8 cellular contexts compared by ENCODE assay signal in genomic region chr19:10390652-10391286, GRCh38. TPM values are rescaled to one million over a fixed set of nuclear protein-coding genes. Genes with fewer than 3 reads are reported as not detected.
DNase-seq lines count a peak whose midpoint lies in the region; ATAC-seq, FAIRE-seq and TF ChIP-seq lines count a peak whose summit lies in the region.

No MANE protein-coding gene starts in this region.

- H2AFZ ChIP-seq in H9 (ENCODE audit: low read length) (no peak overlapping the region), endothelial cell of umbilical vein (ENCODE audit: low read depth, low read length) (no peak overlapping the region)

- H3K18ac ChIP-seq in H9 (ENCODE audit: insufficient read length, low read depth, low read length) = no peak overlapping the region

- no peak overlapping the region for H2BK15ac ChIP-seq in H9 (ENCODE audit: low read depth, low read length)

- no peak overlapping the region for H2BK20ac ChIP-seq in H9 (ENCODE audit: low read depth, low read length, poor library complexity, severe bottlenecking)

- TF ChIP-seq POLR2A in endothelial cell of umbilical vein (IDR thresholded peaks at IDR 0.05; ENCODE audit: low read depth, low read length) = no peak
- no peak for TF ChIP-seq POLR2A in testis (IDR thresholded peaks at IDR 0.05)

- TF ChIP-seq CTCF in BE2C (IDR thresholded peaks at IDR 0.05; ENCODE audit: low read depth, low read length) (peak; percentile 95), H9 (conservative IDR thresholded peaks at IDR 0.05) (peak; percentile 87), endothelial cell of umbilical vein (IDR thresholded peaks at IDR 0.05; ENCODE audit: extremely low read depth in 1 of 2, insufficient read depth in 1 of 2, low read depth in 1 of 2, low read length in 2 of 2) (peak; percentile 77 to 87), testis (IDR thresholded peaks at IDR 0.05) (peak; percentile 60 to 82 (median 78))

- H3K36me3 ChIP-seq in BE2C = peaks cover 44% of the 10 kb centered on the region
- H3K36me3 ChIP-seq in endothelial cell of umbilical vein (ENCODE audit: control insufficient read depth in 2 of 2, extremely low read depth in 1 of 2, insufficient read depth in 2 of 2, low read length in 2 of 2) = peaks cover 8 to 35% of the 10 kb centered on the region in 2 experiments
- peaks cover 0 to 45% (median 3%) of the 10 kb centered on the region in 3 experiments for H3K36me3 ChIP-seq in naive thymus-derived CD4-positive, alpha-beta T cell (ENCODE audit: control insufficient read depth in 2 of 3, insufficient read depth in 3 of 3, low read length in 3 of 3)
- H3K36me3 ChIP-seq in testis (ENCODE audit: low read depth, missing control alignments) = no peaks in the 10 kb centered on the region

- BruUV-seq in endothelial cell of umbilical vein (replicated peaks; lab: Mats Ljungman, UMichigan) = no TSS peak

- FAIRE-seq in endothelial cell of umbilical vein (lab: Jason Lieb, UNC) = no peak

- no peaks in the 10 kb centered on the region for H3K9me1 ChIP-seq in endothelial cell of umbilical vein (replicated peaks; ENCODE audit: control insufficient read depth, extremely low read depth, insufficient read depth, low read length)

- H2BK5ac ChIP-seq in H9 (ENCODE audit: insufficient read length, low read length) = no peak overlapping the region

- H3K23me2 ChIP-seq in H9 (ENCODE audit: insufficient read length, low read depth, low read length, poor library complexity, severe bottlenecking) = peaks cover 3% of the 10 kb centered on the region

- H2AK5ac ChIP-seq in H9 (ENCODE audit: insufficient read length, low read length) = no peak overlapping the region

- peak; percentile 77 for ATAC-seq in naive thymus-derived CD4-positive, alpha-beta T cell

- H3K4ac ChIP-seq in H9 (ENCODE audit: low read depth, low read length) = no peak overlapping the region

- H3K79me1 ChIP-seq in H9 (ENCODE audit: insufficient read depth, low read depth, low read length, poor library complexity, severe bottlenecking) = no peaks in the 10 kb centered on the region

- no peak overlapping the region for H4K5ac ChIP-seq in H9 (ENCODE audit: insufficient read length, low read depth, low read length)

- POLR2A ChIA-PET in endothelial cell of umbilical vein (lab: Charles Lee) = interaction anchor here (1.0 kb wide), 1 partner anchor 121 kb away, joined by 5 read pairs; no protein-coding TSS in a partner anchor
- POLR2A ChIA-PET in naive thymus-derived CD4-positive, alpha-beta T cell (lab: Charles Lee) = interaction anchor here (1.2 to 1.9 kb wide), 2 partner anchors 119 to 122 kb away, joined by 5 to 7 read pairs; partner anchors contain the start of gene ICAM1

- H2BK12ac ChIP-seq in H9 (ENCODE audit: insufficient read length, low read depth, low read length) = no peak overlapping the region

- H3K27ac Mint-ChIP-seq in H9 = no peak overlapping the region
- H3K27ac Mint-ChIP-seq in naive thymus-derived CD4-positive, alpha-beta T cell = peak overlapping the region in 3 of 9 donors; percentile 20 to 73 (median 33)

- H3K56ac ChIP-seq in H9 (ENCODE audit: insufficient read length, low read depth, low read length) = no peak overlapping the region

- no peak overlapping the region for H3K4me3 ChIP-seq in BE2C (ENCODE audit: low read depth, low read length)
- H3K4me3 ChIP-seq in endothelial cell of umbilical vein (replicated peaks in 1 of 3; ENCODE audit: insufficient read depth in 1 of 3, low read depth in 1 of 3, low read length in 3 of 3) = no peak overlapping the region
- H3K4me3 ChIP-seq in naive thymus-derived CD4-positive, alpha-beta T cell (ENCODE audit: low read length) = no peak overlapping the region
- no peak overlapping the region for H3K4me3 ChIP-seq in testis

- H3K79me2 ChIP-seq in H9 (ENCODE audit: insufficient read depth, low read length) (no peaks in the 10 kb centered on the region), endothelial cell of umbilical vein (ENCODE audit: control insufficient read depth, insufficient read depth, low read length) (no peaks in the 10 kb centered on the region)

- no peaks in the 10 kb centered on the region for H4K20me1 ChIP-seq in H9 (ENCODE audit: control insufficient read depth, insufficient read depth, insufficient read length)
- no peaks in the 10 kb centered on the region for H4K20me1 ChIP-seq in endothelial cell of umbilical vein (replicated peaks; ENCODE audit: control insufficient read depth, extremely low read depth, insufficient read depth, low read length)

- DNase-seq in BE2C = peak; percentile 78
- peak; percentile 85 for DNase-seq in H9
- DNase-seq in NCI-H82 (lab: John Stamatoyannopoulos, UW) = peak; percentile 79
- peak; percentile 33 to 44 for DNase-seq in activated CD8-positive, alpha-beta memory T cell treated with anti-CD3 and anti-CD28 coated beads for 4 hours (ENCODE audit: low read depth in 2 of 2)
- DNase-seq in endothelial cell of umbilical vein (ENCODE audit: low read depth, low spot score) = peak; percentile 51
- DNase-seq in naive thymus-derived CD4-positive, alpha-beta T cell = peak in 8 of 9 donors; percentile 28 to 66 (median 56)
- DNase-seq in testis = peak; percentile 82
- DNase-seq in GF-D8 (lab: John Stamatoyannopoulos, UW) = no peak

- H3K36me3 Mint-ChIP-seq in H9 (ENCODE audit: insufficient read depth in 1 of 3, low read depth in 3 of 3) = peaks cover 21 to 44% (median 36%) of the 10 kb centered on the region in 3 experiments; a peak in 6 of 7 replicates
- H3K36me3 Mint-ChIP-seq in naive thymus-derived CD4-positive, alpha-beta T cell = peaks cover 5 to 14% (median 9%) of the 10 kb centered on the region in 5 donors

- H3K9me3 ChIP-seq in BE2C = no peaks in the 10 kb centered on the region
- no peaks in the 10 kb centered on the region for H3K9me3 ChIP-seq in H9 (ENCODE audit: control insufficient read depth, low read depth, low read length)
- no peaks in the 10 kb centered on the region for H3K9me3 ChIP-seq in endothelial cell of umbilical vein (replicated peaks; ENCODE audit: control insufficient read depth, insufficient read depth, low read length)
- no peaks in the 10 kb centered on the region for H3K9me3 ChIP-seq in naive thymus-derived CD4-positive, alpha-beta T cell (ENCODE audit: control insufficient read depth in 2 of 3, low read length in 3 of 3)
- no peaks in the 10 kb centered on the region for H3K9me3 ChIP-seq in testis

- no peak overlapping the region for H2BK120ac ChIP-seq in H9 (ENCODE audit: low read depth, low read length, poor library complexity, severe bottlenecking)

- no peak overlapping the region for H3K23ac ChIP-seq in H9 (ENCODE audit: insufficient read length, low read depth, low read length)

- H3K27me3 ChIP-seq in BE2C (no peaks in the 10 kb centered on the region), H9 (ENCODE audit: insufficient read depth, low read length) (no peaks in the 10 kb centered on the region), endothelial cell of umbilical vein (ENCODE audit: control insufficient read depth in 2 of 2, insufficient read depth in 2 of 2, low read length in 2 of 2) (no peaks in the 10 kb centered on the region), testis (no peaks in the 10 kb centered on the region)
- H3K27me3 ChIP-seq in naive thymus-derived CD4-positive, alpha-beta T cell (ENCODE audit: control insufficient read depth in 2 of 2, insufficient read depth in 2 of 2, low read length in 2 of 2) = no peaks in the 10 kb centered on the region

- intact Hi-C loops in endothelial cell of umbilical vein (cut with micrococcal nuclease) = no loop called here
- intact Hi-C loops in naive thymus-derived CD4-positive, alpha-beta T cell (cut with micrococcal nuclease) = no loop called here
- intact Hi-C loops in testis (cut with DNase I; ENCODE audit: low total_unique reads) = loop anchor here (5.0 kb wide), 1 partner anchor 133 kb away; no protein-coding TSS in a partner anchor

- dilution Hi-C loops in endothelial cell of umbilical vein (cut with MboI; ENCODE audit: extremely low pct_ligation_motif_present, low sequenced_read_pairs) = no loop called here

- no CpG with 5 or more reads among the region's 9 CpGs for WGBS in H9 (ENCODE audit: extremely low coverage, insufficient read length, low lambda C conversion rate)
- whole genome bisulfite sequencing in testis, 2 donors = 54 to 68% methylated on average over 9 of the region's 9 CpGs

- H3T11ph ChIP-seq in H9 (ENCODE audit: low read length) = no peak overlapping the region

- H3K4me1 ChIP-seq in BE2C (no peaks in the 10 kb centered on the region), H9 (ENCODE audit: insufficient read depth, low read length) (no peaks in the 10 kb centered on the region), endothelial cell of umbilical vein (ENCODE audit: control insufficient read depth, extremely low read depth, insufficient read depth, low read length) (no peaks in the 10 kb centered on the region), testis (no peaks in the 10 kb centered on the region)
- no peaks in the 10 kb centered on the region for H3K4me1 ChIP-seq in naive thymus-derived CD4-positive, alpha-beta T cell (ENCODE audit: control insufficient read depth in 2 of 2, insufficient read depth in 2 of 2, low read length in 2 of 2)

- H3K27ac ChIP-seq in H9 (ENCODE audit: insufficient read length, low read depth, low read length) (no peak overlapping the region), endothelial cell of umbilical vein (ENCODE audit: insufficient read depth, low read depth, low read length) (no peak overlapping the region), testis (no peak overlapping the region)
- no peak overlapping the region for H3K27ac ChIP-seq in naive thymus-derived CD4-positive, alpha-beta T cell (ENCODE audit: low read depth, low read length)

- no peak overlapping the region for H3K4me2 ChIP-seq in H9 (ENCODE audit: insufficient read depth, insufficient read length, low read length)
- no peak overlapping the region for H3K4me2 ChIP-seq in endothelial cell of umbilical vein (ENCODE audit: insufficient read depth, low read length)

- CTCF ChIA-PET in endothelial cell of umbilical vein (lab: Charles Lee) = interaction anchor here (0.7 to 10.8 kb wide), 13 partner anchors 9 to 490 kb away, joined by 3 to 606 read pairs (median 6); partner anchors contain the start of genes CDC37, ICAM1, ICAM4 and MRPL4
- CTCF ChIA-PET in naive thymus-derived CD4-positive, alpha-beta T cell (lab: Charles Lee) = interaction anchor here (0.5 to 4.5 kb wide), 17 partner anchors 10 to 461 kb away, joined by 3 to 38 read pairs (median 3); partner anchors contain the start of genes CDC37, ICAM1 and TYK2

- no peak overlapping the region for H3K14ac ChIP-seq in H9 (ENCODE audit: insufficient read depth, low read length)

- no peak overlapping the region for H3K4me3 Mint-ChIP-seq in H9
- no peak overlapping the region for H3K4me3 Mint-ChIP-seq in naive thymus-derived CD4-positive, alpha-beta T cell

- H3K9me3 Mint-ChIP-seq in H9 = no peaks in the 10 kb centered on the region
- no peaks in the 10 kb centered on the region for H3K9me3 Mint-ChIP-seq in naive thymus-derived CD4-positive, alpha-beta T cell

- H3K9ac ChIP-seq in H9 (ENCODE audit: extremely low read depth, insufficient read length, low read length) = no peak overlapping the region
- no peak overlapping the region for H3K9ac ChIP-seq in endothelial cell of umbilical vein (replicated peaks; ENCODE audit: extremely low read depth, insufficient read depth, low read length)

- no peak overlapping the region for H4K8ac ChIP-seq in H9 (replicated peaks; ENCODE audit: insufficient read length, low read depth, low read length)

- H4K91ac ChIP-seq in H9 (ENCODE audit: insufficient read length, low read depth, low read length) = no peak overlapping the region

- peaks cover 8 to 9% of the 10 kb centered on the region in 2 experiments; a peak in 3 of 4 replicates for H3K4me1 Mint-ChIP-seq in H9
- peaks cover 0 to 8% (median 4%) of the 10 kb centered on the region in 7 donors for H3K4me1 Mint-ChIP-seq in naive thymus-derived CD4-positive, alpha-beta T cell

- H3K27me3 Mint-ChIP-seq in H9 (ENCODE audit: low read depth) = peaks cover 2% of the 10 kb centered on the region; the same call in 1 of the 2 replicates
- H3K27me3 Mint-ChIP-seq in naive thymus-derived CD4-positive, alpha-beta T cell = no peaks in the 10 kb centered on the region

RNA-seq across cellular contexts. Expression of gene TYK2, which starts 10.4 kb away (rescaled TPM):
- polyA plus RNA-seq in BE2C (2012; ENCODE audit: insufficient read depth, insufficient read length, low read depth) = 216 TPM
- 50.1 and 61.4 TPM in 2 replicates for total RNA-seq in H9 (2021)
- total RNA-seq in endothelial cell of umbilical vein = 138 and 142 TPM in 2 replicates
- 92.9 and 93.7 TPM in 2 replicates for polyA plus RNA-seq in endothelial cell of umbilical vein
- 64.1 and 77.2 TPM in 2 replicates for polyA plus RNA-seq in endothelial cell of umbilical vein (2011; cell fraction: cytosol; rRNA removed)
- polyA plus RNA-seq in endothelial cell of umbilical vein (2011; cell fraction: nucleus; rRNA removed) = 407 and 608 TPM in 2 replicates
- 94.1 and 115 TPM in 2 replicates for polyA plus RNA-seq in endothelial cell of umbilical vein (2012)
- 67.3 and 98.8 TPM in 2 replicates for polyA minus RNA-seq in endothelial cell of umbilical vein
- polyA minus RNA-seq in endothelial cell of umbilical vein (2011; cell fraction: cytosol; rRNA and poly(A)+ RNA removed) = 44.9 TPM
- 109 and 141 TPM in 2 replicates for polyA minus RNA-seq in endothelial cell of umbilical vein (2011; cell fraction: nucleus; rRNA and poly(A)+ RNA removed)
- 100 to 1,000 TPM; 224 to 346 (median 284) TPM for total RNA-seq in naive thymus-derived CD4-positive, alpha-beta T cell
- 10 to 100 TPM; 45.4 to 55.6 TPM for polyA plus RNA-seq in naive thymus-derived CD4-positive, alpha-beta T cell
- 100 to 1,000 TPM; 112 to 113 TPM for total RNA-seq in testis
- 47.6 TPM for polyA plus RNA-seq in testis (ENCODE audit: insufficient read depth, low read depth, low replicate concordance)

RNA-seq across cellular contexts. Expression of gene CDC37, which starts 12.6 kb away (rescaled TPM):
- polyA plus RNA-seq in BE2C (2012; ENCODE audit: insufficient read depth, insufficient read length, low read depth) = 428 TPM
- total RNA-seq in H9 (2021) (155 and 164 TPM in 2 replicates), endothelial cell of umbilical vein (275 and 300 TPM in 2 replicates), testis (100 to 1,000 TPM; 160 to 210 TPM)
- polyA plus RNA-seq in endothelial cell of umbilical vein (366 and 372 TPM in 2 replicates), testis (ENCODE audit: insufficient read depth, low read depth, low replicate concordance) (170 TPM)
- 471 and 535 TPM in 2 replicates for polyA plus RNA-seq in endothelial cell of umbilical vein (2011; cell fraction: cytosol; rRNA removed)
- polyA plus RNA-seq in endothelial cell of umbilical vein (2011; cell fraction: nucleus; rRNA removed) = 1,255 and 1,369 TPM in 2 replicates
- polyA plus RNA-seq in endothelial cell of umbilical vein (2012) = 348 and 387 TPM in 2 replicates
- 147 and 176 TPM in 2 replicates for polyA minus RNA-seq in endothelial cell of umbilical vein
- polyA minus RNA-seq in endothelial cell of umbilical vein (2011; cell fraction: cytosol; rRNA and poly(A)+ RNA removed) = 106 TPM
- polyA minus RNA-seq in endothelial cell of umbilical vein (2011; cell fraction: nucleus; rRNA and poly(A)+ RNA removed) = 60.9 and 125 TPM in 2 replicates
- total RNA-seq in naive thymus-derived CD4-positive, alpha-beta T cell = 100 to 1,000 TPM; 169 to 229 (median 180) TPM
- polyA plus RNA-seq in naive thymus-derived CD4-positive, alpha-beta T cell = 10 to 100 TPM; 62.8 to 99.2 TPM

RNA-seq across cellular contexts. Expression of gene PDE4A, which starts 29.6 kb away (rescaled TPM):
- polyA plus RNA-seq in BE2C (2012; ENCODE audit: insufficient read depth, insufficient read length, low read depth) = 7.6 TPM
- total RNA-seq in H9 (2021) = 8.5 and 8.9 TPM in 2 replicates
- 9.9 and 10.0 TPM in 2 replicates for total RNA-seq in endothelial cell of umbilical vein
- 3.7 and 3.8 TPM in 2 replicates for polyA plus RNA-seq in endothelial cell of umbilical vein
- polyA plus RNA-seq in endothelial cell of umbilical vein (2011; cell fraction: cytosol; rRNA removed) = 4.3 and 5.1 TPM in 2 replicates
- 5.6 and 5.7 TPM in 2 replicates for polyA plus RNA-seq in endothelial cell of umbilical vein (2011; cell fraction: nucleus; rRNA removed)
- 6.1 and 7.9 TPM in 2 replicates for polyA plus RNA-seq in endothelial cell of umbilical vein (2012)
- 3.7 and 5.0 TPM in 2 replicates for polyA minus RNA-seq in endothelial cell of umbilical vein
- polyA minus RNA-seq in endothelial cell of umbilical vein (2011; cell fraction: cytosol; rRNA and poly(A)+ RNA removed) = 0.92 TPM
- 3.0 and 4.9 TPM in 2 replicates for polyA minus RNA-seq in endothelial cell of umbilical vein (2011; cell fraction: nucleus; rRNA and poly(A)+ RNA removed)
- 10 to 100 TPM in 2 of 5 experiments, 1 to 10 TPM in 2, under 1 TPM in 1; 0.59 to 51.8 (median 5.0) TPM for total RNA-seq in naive thymus-derived CD4-positive, alpha-beta T cell
- 1 to 10 TPM in 1 of 2 donors, under 1 TPM in 1; 0.47 to 2.0 TPM for polyA plus RNA-seq in naive thymus-derived CD4-positive, alpha-beta T cell
- 10 to 100 TPM; 20.1 to 35.0 TPM for total RNA-seq in testis
- 35.4 TPM for polyA plus RNA-seq in testis (ENCODE audit: insufficient read depth, low read depth, low replicate concordance)

RNA-seq across cellular contexts. Expression of gene ICAM3, which starts 51.3 kb away (rescaled TPM):
- polyA plus RNA-seq in BE2C (2012; ENCODE audit: insufficient read depth, insufficient read length, low read depth) = 34.4 TPM
- total RNA-seq in H9 (2021) (28.3 and 29.6 TPM in 2 replicates), endothelial cell of umbilical vein (11.4 and 11.6 TPM in 2 replicates), testis (1 to 10 TPM; 2.4 to 2.8 TPM)
- polyA plus RNA-seq in endothelial cell of umbilical vein (6.7 and 8.7 TPM in 2 replicates), testis (ENCODE audit: insufficient read depth, low read depth, low replicate concordance) (6.3 TPM)
- 6.2 and 7.3 TPM in 2 replicates for polyA plus RNA-seq in endothelial cell of umbilical vein (2011; cell fraction: cytosol; rRNA removed)
- 1.8 and 3.0 TPM in 2 replicates for polyA plus RNA-seq in endothelial cell of umbilical vein (2011; cell fraction: nucleus; rRNA removed)
- 7.0 and 9.1 TPM in 2 replicates for polyA plus RNA-seq in endothelial cell of umbilical vein (2012)
- polyA minus RNA-seq in endothelial cell of umbilical vein = 5.5 and 6.3 TPM in 2 replicates
- 8.2 TPM for polyA minus RNA-seq in endothelial cell of umbilical vein (2011; cell fraction: cytosol; rRNA and poly(A)+ RNA removed)
- 1.2 and 1.3 TPM in 2 replicates for polyA minus RNA-seq in endothelial cell of umbilical vein (2011; cell fraction: nucleus; rRNA and poly(A)+ RNA removed)
- total RNA-seq in naive thymus-derived CD4-positive, alpha-beta T cell = 100 to 1,000 TPM; 165 to 202 (median 189) TPM
- polyA plus RNA-seq in naive thymus-derived CD4-positive, alpha-beta T cell = 100 to 1,000 TPM; 229 to 244 TPM

RNA-seq across cellular contexts. Expression of gene RAVER1, which starts 57.4 kb away (rescaled TPM):
- polyA plus RNA-seq in BE2C (2012; ENCODE audit: insufficient read depth, insufficient read length, low read depth) = 124 TPM
- total RNA-seq in H9 (2021) (74.7 and 75.2 TPM in 2 replicates), endothelial cell of umbilical vein (47.6 and 55.1 TPM in 2 replicates), testis (10 to 100 TPM; 34.5 to 49.6 TPM)
- polyA plus RNA-seq in endothelial cell of umbilical vein (5.1 and 5.2 TPM in 2 replicates), testis (ENCODE audit: insufficient read depth, low read depth, low replicate concordance) (32.3 TPM)
- polyA plus RNA-seq in endothelial cell of umbilical vein (2011; cell fraction: cytosol; rRNA removed) = 8.1 and 9.9 TPM in 2 replicates
- 11.0 and 13.5 TPM in 2 replicates for polyA plus RNA-seq in endothelial cell of umbilical vein (2011; cell fraction: nucleus; rRNA removed)
- 15.4 and 18.9 TPM in 2 replicates for polyA plus RNA-seq in endothelial cell of umbilical vein (2012)
- polyA minus RNA-seq in endothelial cell of umbilical vein = 10.1 and 14.9 TPM in 2 replicates
- polyA minus RNA-seq in endothelial cell of umbilical vein (2011; cell fraction: cytosol; rRNA and poly(A)+ RNA removed) = 32.3 TPM
- polyA minus RNA-seq in endothelial cell of umbilical vein (2011; cell fraction: nucleus; rRNA and poly(A)+ RNA removed) = 10.6 and 19.1 TPM in 2 replicates
- 10 to 100 TPM; 43.2 to 81.1 (median 50.2) TPM for total RNA-seq in naive thymus-derived CD4-positive, alpha-beta T cell
- 10 to 100 TPM; 15.6 to 31.9 TPM for polyA plus RNA-seq in naive thymus-derived CD4-positive, alpha-beta T cell
